In the genomic region with DNA sequence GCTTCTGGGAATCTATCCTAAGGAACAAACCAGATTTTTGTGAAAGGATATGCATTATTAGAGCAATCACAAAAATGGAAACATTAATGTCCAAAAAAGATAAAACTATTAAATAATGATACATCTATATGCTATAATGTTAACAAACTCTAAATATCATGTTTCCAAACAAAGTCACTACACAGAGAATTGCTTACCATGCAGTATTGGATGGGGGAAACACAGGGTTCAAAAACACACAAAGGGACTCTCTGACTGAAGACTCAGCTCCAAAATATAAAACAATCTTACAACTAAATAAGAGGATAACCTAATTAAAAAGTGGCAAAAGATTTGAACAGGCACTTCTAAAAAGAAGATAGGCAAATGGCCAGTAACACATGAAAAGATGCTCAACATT, we compare ENCODE assay signal across 2 cellular contexts.
TF ChIP-seq lines count a peak whose summit lies in the region.

No MANE protein-coding gene starts in this region.

TF ChIP-seq in HepG2, 621 proteins besides CTCF, POLR2A, EP300 and RAD21:
- TF ChIP-seq SIX4 (CRISPR knock-in tag; IDR thresholded peaks at IDR 0.05) (no peak), MAFF (IDR thresholded peaks at IDR 0.05; ENCODE audit: low read depth, low read length) (peak; percentile 56; the same call in 1 of the 2 replicates), ZNF781 (CRISPR knock-in tag; IDR thresholded peaks at IDR 0.05; ENCODE audit: borderline replicate concordance, not compliant biosample characterization) (no peak), TFAP4 (IDR thresholded peaks at IDR 0.05; ENCODE audit: borderline replicate concordance, low read depth) (no peak), THRA (CRISPR knock-in tag; IDR thresholded peaks at IDR 0.05; ENCODE audit: borderline replicate concordance) (no peak), HNRNPK (IDR thresholded peaks at IDR 0.05; ENCODE audit: low read depth, low read length, poor library complexity, severe bottlenecking) (no peak), NPAS2 (CRISPR knock-in tag; IDR thresholded peaks at IDR 0.05; ENCODE audit: borderline replicate concordance) (no peak), MAFK (conservative IDR thresholded peaks at IDR 0.05 in 1 of 2, IDR thresholded peaks at IDR 0.05 in 1 of 2; ENCODE audit: low read length in 2 of 2) (peak; percentile 67 to 80; a peak in 3 of 4 replicates), ZNF7 (CRISPR knock-in tag; IDR thresholded peaks at IDR 0.05) (no peak), SP1 (IDR thresholded peaks at IDR 0.05) (no peak), SP1 (CRISPR knock-in tag; IDR thresholded peaks at IDR 0.05) (no peak), ZNF570 (CRISPR knock-in tag; IDR thresholded peaks at IDR 0.05; ENCODE audit: borderline replicate concordance) (no peak)
- TF ChIP-seq, protein P1, sequence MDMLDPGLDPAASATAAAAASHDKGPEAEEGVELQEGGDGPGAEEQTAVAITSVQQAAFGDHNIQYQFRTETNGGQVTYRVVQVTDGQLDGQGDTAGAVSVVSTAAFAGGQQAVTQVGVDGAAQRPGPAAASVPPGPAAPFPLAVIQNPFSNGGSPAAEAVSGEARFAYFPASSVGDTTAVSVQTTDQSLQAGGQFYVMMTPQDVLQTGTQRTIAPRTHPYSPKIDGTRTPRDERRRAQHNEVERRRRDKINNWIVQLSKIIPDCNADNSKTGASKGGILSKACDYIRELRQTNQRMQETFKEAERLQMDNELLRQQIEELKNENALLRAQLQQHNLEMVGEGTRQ (IDR thresholded peaks at IDR 0.05; ENCODE audit: low read depth, low read length): no peak
- TF ChIP-seq, protein P1 (CRISPR knock-in tag; IDR thresholded peaks at IDR 0.05; ENCODE audit: borderline replicate concordance): no peak

TF ChIP-seq in IMR-90, 13 proteins besides CTCF, POLR2A, EP300 and RAD21:
- TF ChIP-seq RCOR1 (IDR thresholded peaks at IDR 0.05; ENCODE audit: insufficient replicate concordance, low read length): no peak
- TF ChIP-seq MAFK (IDR thresholded peaks at IDR 0.05; ENCODE audit: low read depth, low read length): peak; percentile 78
- no peak for TF ChIP-seq CEBPB (IDR thresholded peaks at IDR 0.05; ENCODE audit: low read depth, low read length)
